25 cellular contexts compared by ENCODE assay signal in the genomic region with DNA sequence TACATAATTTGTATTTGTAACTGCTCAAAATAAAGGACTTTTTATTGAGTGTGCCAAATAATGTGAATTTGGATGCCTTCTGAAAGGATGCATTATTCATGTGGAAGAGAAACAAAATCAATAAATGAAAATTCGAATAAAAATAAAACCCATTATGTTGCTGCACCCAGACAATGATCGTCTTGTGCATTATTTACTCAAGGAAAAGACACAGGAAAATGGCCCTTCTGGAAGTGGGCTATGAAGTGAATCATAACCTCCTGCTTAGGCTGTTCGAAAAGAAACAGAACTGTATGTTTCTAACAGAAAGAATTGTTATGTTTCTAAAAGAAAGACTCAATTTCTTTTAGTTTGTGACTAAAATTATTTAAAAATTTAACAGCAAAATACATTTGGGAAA.
"Had no signal": no experiment of that assay in that cellular context is flagged by ENCODE, and none has a peak within 500 bp of the region (broad histone marks: within the 10 kb centered on the region; RNA-seq: fewer than 3 reads in every experiment).

No MANE protein-coding gene starts in this region.

- H3K4me3 ChIP-seq: dorsolateral prefrontal cortex, gastroesophageal sphincter, heart right ventricle, lower lobe of right lung, psoas muscle, sigmoid colon, testis, tibial artery had no signal

- H3K36me3 ChIP-seq: gastroesophageal sphincter, heart right ventricle, lower lobe of right lung, sigmoid colon, tibial artery had no signal

- H3K27ac ChIP-seq: dorsolateral prefrontal cortex, epithelial cell of prostate, gastroesophageal sphincter, heart right ventricle, lower lobe of right lung, psoas muscle, sigmoid colon, testis, tibial artery had no signal

- H3K27me3 ChIP-seq: gastroesophageal sphincter, sigmoid colon, testis had no signal

- H3K9me3 ChIP-seq: gastroesophageal sphincter, heart right ventricle, lower lobe of right lung, psoas muscle, sigmoid colon, testis, tibial artery had no signal

- ATAC-seq: esophagus mucosa; gastroesophageal sphincter; heart right ventricle; left ventricle myocardium superior; lower lobe of right lung; naive thymus-derived CD8-positive, alpha-beta T cell; psoas muscle; right cardiac atrium; stimulated activated memory B cell treated with anti-CD40 and anti-IgM and Interleukin-4, amounts not matched to agents 10 μg/mL and 1 μg/mL and 100 μg/mL, for 72 hours; stimulated activated naive CD8-positive, alpha-beta T cell treated with anti-CD3 and anti-CD28 coated beads, Interleukin-15, Interleukin-2, amounts not matched to agents 100 U/mL and 50 U/mL, for 24 hours had no signal

- DNase-seq: cortex of kidney; dorsolateral prefrontal cortex; effector CD4-positive, alpha-beta T cell; foreskin fibroblast; glutamatergic neuron; heart right ventricle; hippocampal formation; islet precursor cell; left ventricle myocardium superior; lower lobe of right lung; naive thymus-derived CD8-positive, alpha-beta T cell; nephron progenitor cell; nucleus accumbens; psoas muscle; right cardiac atrium; sigmoid colon; stimulated activated CD4-positive, alpha-beta T cell treated with anti-CD3 and anti-CD28 coated beads, Interleukin-2, amount 100 ng/mL, for 24 hours; stimulated activated CD4-positive, alpha-beta T cell treated with anti-CD3 and anti-CD28 coated beads, Interleukin-4, amount 100 ng/mL, for 4 hours; stimulated activated naive CD8-positive, alpha-beta T cell treated with anti-CD3 and anti-CD28 coated beads, Interleukin-15, Interleukin-2, amounts not matched to agents 100 U/mL and 50 U/mL, for 24 hours; testis; tibial artery had no signal

- H3K4me1 ChIP-seq: gastroesophageal sphincter, heart right ventricle, lower lobe of right lung, psoas muscle, sigmoid colon, testis, tibial artery had no signal
